Comparison of ENCODE assay signal across 16 cellular contexts in the genomic region with DNA sequence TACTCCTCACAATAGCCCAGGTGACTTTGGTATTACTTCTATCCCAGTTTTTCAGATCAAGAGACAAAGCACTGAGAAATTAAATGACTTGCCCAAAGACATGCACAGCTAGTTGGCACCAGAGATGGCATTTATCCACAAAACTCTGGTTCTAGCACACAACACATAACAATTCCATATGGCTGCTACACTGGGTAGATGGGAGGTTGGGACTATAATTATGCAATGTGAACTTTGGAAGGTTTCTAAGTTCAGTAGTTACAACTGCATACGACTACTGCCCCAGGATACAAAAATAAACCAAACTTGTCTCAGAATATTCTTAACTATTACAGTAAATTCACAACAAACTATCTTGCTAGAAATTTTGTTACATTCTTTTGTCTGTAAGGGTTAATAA. TPM values are rescaled to one million over a fixed set of nuclear protein-coding genes. Genes with fewer than 3 reads are reported as not detected.
DNase-seq lines count a peak whose midpoint lies in the region; ATAC-seq and TF ChIP-seq lines count a peak whose summit lies in the region.
"Had no signal": no experiment of that assay in that cellular context is flagged by ENCODE, and none has a peak within 500 bp of the region (broad histone marks: within the 10 kb centered on the region; RNA-seq: fewer than 3 reads in every experiment).

No MANE protein-coding gene starts in this region.

- H2BK5ac ChIP-seq in mesendoderm (ENCODE audit: low read length): no peak overlapping the region

- H3K4me2 ChIP-seq in mesendoderm (ENCODE audit: low read length): no peak overlapping the region

- intact Hi-C loops in left colon (cut with DNase I, micrococcal nuclease) (no loop called here), lower leg skin (cut with DNase I; ENCODE audit: low total_unique reads) (no loop called here), esophagus muscularis mucosa (cut with DNase I) (no loop called here)

- H3K9ac ChIP-seq in mesendoderm (ENCODE audit: low read length): no peak overlapping the region
- peak overlapping the region in 1 of 3 donors; percentile 27 for H3K9ac ChIP-seq in skeletal muscle tissue (ENCODE audit: low read depth in 1 of 3, low read length in 3 of 3)
- H3K9ac ChIP-seq: GM23248 had no signal

- peak overlapping the region; percentile 68 for H3K18ac ChIP-seq in mesendoderm (ENCODE audit: low read length)

- H3K23ac ChIP-seq in mesendoderm (ENCODE audit: low read length): no peak overlapping the region

- no peak overlapping the region for H3K56ac ChIP-seq in mesendoderm (ENCODE audit: low read length)

- H3K79me1 ChIP-seq in mesendoderm (ENCODE audit: low read length): no peaks in the 10 kb centered on the region

- peak overlapping the region; percentile 45 for H2BK15ac ChIP-seq in mesendoderm (replicated peaks; ENCODE audit: low read depth)

- no peaks in the 10 kb centered on the region for H3K27me3 ChIP-seq in mesendoderm (ENCODE audit: insufficient read depth, low read length, poor library complexity)
- no peaks in the 10 kb centered on the region for H3K27me3 ChIP-seq in skeletal muscle tissue (ENCODE audit: control insufficient read depth in 3 of 3, insufficient read depth in 3 of 3, low read length in 3 of 3)
- H3K27me3 ChIP-seq in esophagus muscularis mucosa: no peaks in the 10 kb centered on the region

- no peak overlapping the region for H3K27ac ChIP-seq in mesendoderm (ENCODE audit: low read depth, low read length)
- H3K27ac ChIP-seq in skeletal muscle tissue (ENCODE audit: low read depth, low read length): peak overlapping the region; percentile 8
- H3K27ac ChIP-seq in esophagus muscularis mucosa (replicated peaks in 1 of 4): no peak overlapping the region
- H3K27ac ChIP-seq: 22Rv1, GM23248 had no signal

- H3K4me1 ChIP-seq in mesendoderm (ENCODE audit: control insufficient read depth, low read depth, low read length) (peaks cover 6% of the 10 kb centered on the region), skeletal muscle tissue (ENCODE audit: control insufficient read depth in 3 of 3, insufficient read depth in 3 of 3, low read length in 3 of 3) (peaks cover 20 to 47% (median 27%) of the 10 kb centered on the region in 3 donors), esophagus muscularis mucosa (peaks cover 5 to 15% (median 14%) of the 10 kb centered on the region in 4 donors)

- H3K4me3 ChIP-seq in mesendoderm (ENCODE audit: low read length) (no peak overlapping the region), skeletal muscle tissue (ENCODE audit: low read length in 3 of 3) (no peak overlapping the region), lower leg skin (ENCODE audit: low read depth, poor library complexity, severe bottlenecking) (no peak overlapping the region), esophagus muscularis mucosa (no peak overlapping the region)
- H3K4me3 ChIP-seq: GM12878, GM23248 had no signal

- no peak overlapping the region for H2BK120ac ChIP-seq in mesendoderm (ENCODE audit: low read depth, low read length)

- no peaks in the 10 kb centered on the region for H3K79me2 ChIP-seq in mesendoderm (ENCODE audit: control insufficient read depth, insufficient read depth, low read length)

- peak; percentile 21 for DNase-seq in DMS 273 (lab: John Stamatoyannopoulos, UW; ENCODE audit: unreplicated experiment)
- DNase-seq in DMS 273 treated with DMSO at 0.1 percent for 48 hours (lab: John Stamatoyannopoulos, UW): no peak
- no peak for DNase-seq in left colon
- DNase-seq in mesendoderm: no peak
- DNase-seq in lower leg skin (ENCODE audit: low spot score in 2 of 2): no peak
- no peak for DNase-seq in SHP77 (lab: John Stamatoyannopoulos, UW)
- no peak for DNase-seq in esophagus muscularis mucosa (ENCODE audit: extremely low spot score)
- DNase-seq: DMS79, GM23248 had no signal

- peak overlapping the region; percentile 9 for H3K4ac ChIP-seq in mesendoderm (ENCODE audit: low read depth, low read length)

- H3K36me3 ChIP-seq in mesendoderm (ENCODE audit: control insufficient read depth, insufficient read depth, low read length) (no peaks in the 10 kb centered on the region), skeletal muscle tissue (ENCODE audit: control insufficient read depth in 3 of 3, insufficient read depth in 3 of 3, low read length in 3 of 3) (no peaks in the 10 kb centered on the region), esophagus muscularis mucosa (no peaks in the 10 kb centered on the region)

- no peak for TF ChIP-seq EP300 in esophagus muscularis mucosa (IDR thresholded peaks at IDR 0.05)

- H3K9me3 ChIP-seq in skeletal muscle tissue (ENCODE audit: control insufficient read depth in 3 of 3, low read length in 3 of 3) (no peaks in the 10 kb centered on the region), esophagus muscularis mucosa (no peaks in the 10 kb centered on the region)

- TF ChIP-seq CTCF in lower leg skin (IDR thresholded peaks at IDR 0.05): no peak
- no peak for TF ChIP-seq CTCF in esophagus muscularis mucosa (IDR thresholded peaks at IDR 0.05)

- WGBS in mesendoderm (ENCODE audit: extremely low coverage, insufficient coverage, low lambda C conversion rate): no CpG with 5 or more reads among the region's 1 CpG
- WGBS in lower leg skin, 2 donors: 26 to 51% methylated on average over 1 of the region's 1 CpG
- 77% methylated on average over 1 of the region's 1 CpG for WGBS in esophagus muscularis mucosa

- H2AK5ac ChIP-seq in mesendoderm (ENCODE audit: low read length): no peak overlapping the region

- peak; percentile 74 for ATAC-seq in left colon
- ATAC-seq: GM12878, HCT116 had no signal

- TF ChIP-seq POLR2A in lower leg skin (IDR thresholded peaks at IDR 0.05): no peak
- TF ChIP-seq POLR2A in esophagus muscularis mucosa (IDR thresholded peaks at IDR 0.05; ENCODE audit: low read depth): no peak

- no peak overlapping the region for H4K8ac ChIP-seq in mesendoderm (ENCODE audit: low read depth, low read length)

- H4K5ac ChIP-seq in mesendoderm (ENCODE audit: low read length): no peak overlapping the region

RNA-seq across cellular contexts. Expression of a gene that starts 54.2 kb away (rescaled TPM):
- total RNA-seq in left colon (1 to 10 TPM; 2.1 to 2.7 TPM), skeletal muscle tissue (27.7 TPM), lower leg skin (10 to 100 TPM in 2 of 4 donors, 1 to 10 TPM in 2; 4.0 to 20.6 (median 10.1) TPM), esophagus muscularis mucosa (1 to 10 TPM in 2 of 4 donors, under 1 TPM in 2; 0.42 to 3.5 (median 1.2) TPM)
- 0.34 TPM for polyA plus RNA-seq in mesendoderm (2013, experiment 1 of 2)
- polyA plus RNA-seq in mesendoderm (2013, experiment 2 of 2): 0.15 TPM
- total RNA-seq: G401, GM12878, GM23248 had no signal
- polyA plus RNA-seq: BJ, CD14-positive monocyte, GM12878, GM23248 had no signal
